In the genomic region with DNA sequence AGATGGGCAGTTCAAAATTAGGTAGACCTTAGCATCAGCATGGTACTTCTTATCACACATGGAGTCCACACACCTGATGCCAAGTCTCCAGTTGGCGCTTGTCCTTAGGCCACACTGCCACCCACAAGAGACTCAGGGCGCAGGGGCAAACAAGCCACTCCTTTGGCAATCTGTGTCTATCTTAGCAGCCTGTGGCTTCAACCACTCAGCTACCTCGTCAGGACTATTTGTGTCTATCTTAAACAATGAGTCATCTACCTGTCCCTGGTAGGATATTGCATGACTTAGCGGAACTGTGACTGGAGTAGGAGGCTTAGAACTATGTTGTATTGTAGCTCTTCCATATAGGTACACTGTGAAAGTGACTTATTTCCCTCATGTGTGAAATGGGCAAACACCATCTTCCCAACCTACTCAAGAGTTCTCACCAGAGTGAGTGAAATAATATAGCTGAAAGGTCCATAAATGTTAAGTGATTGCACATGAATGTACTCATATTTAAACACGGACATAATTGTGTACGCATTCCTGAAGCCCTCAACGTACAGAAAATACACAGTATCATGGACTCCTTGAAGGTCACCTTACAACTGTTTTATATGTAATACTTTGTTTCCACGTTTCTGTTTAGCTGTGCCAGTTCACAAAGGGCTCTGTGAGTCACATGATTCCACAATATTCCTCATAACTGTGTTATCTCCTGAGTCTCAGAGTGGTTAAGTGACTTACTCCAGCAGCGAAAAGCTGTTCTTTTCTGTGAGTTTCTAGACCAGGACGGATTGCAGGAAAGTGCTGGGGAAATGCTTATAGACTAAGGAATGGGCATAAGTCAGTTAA, we compare ENCODE assay signal across 1 cellular context.
TF ChIP-seq lines count a peak whose summit lies in the region.

No MANE protein-coding gene starts in this region.

TF ChIP-seq in K562, 482 proteins besides CTCF, POLR2A, EP300 and RAD21 (continued from another document and continues in another):
- TF ChIP-seq, protein P1, sequence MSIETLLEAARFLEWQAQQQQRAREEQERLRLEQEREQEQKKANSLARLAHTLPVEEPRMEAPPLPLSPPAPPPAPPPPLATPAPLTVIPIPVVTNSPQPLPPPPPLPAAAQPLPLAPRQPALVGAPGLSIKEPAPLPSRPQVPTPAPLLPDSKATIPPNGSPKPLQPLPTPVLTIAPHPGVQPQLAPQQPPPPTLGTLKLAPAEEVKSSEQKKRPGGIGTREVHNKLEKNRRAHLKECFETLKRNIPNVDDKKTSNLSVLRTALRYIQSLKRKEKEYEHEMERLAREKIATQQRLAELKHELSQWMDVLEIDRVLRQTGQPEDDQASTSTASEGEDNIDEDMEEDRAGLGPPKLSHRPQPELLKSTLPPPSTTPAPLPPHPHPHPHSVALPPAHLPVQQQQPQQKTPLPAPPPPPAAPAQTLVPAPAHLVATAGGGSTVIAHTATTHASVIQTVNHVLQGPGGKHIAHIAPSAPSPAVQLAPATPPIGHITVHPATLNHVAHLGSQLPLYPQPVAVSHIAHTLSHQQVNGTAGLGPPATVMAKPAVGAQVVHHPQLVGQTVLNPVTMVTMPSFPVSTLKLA (conservative IDR thresholded peaks at IDR 0.05): peak; percentile 42 to 49; a peak in 1 of 4 replicates
- TF ChIP-seq, protein P2, sequence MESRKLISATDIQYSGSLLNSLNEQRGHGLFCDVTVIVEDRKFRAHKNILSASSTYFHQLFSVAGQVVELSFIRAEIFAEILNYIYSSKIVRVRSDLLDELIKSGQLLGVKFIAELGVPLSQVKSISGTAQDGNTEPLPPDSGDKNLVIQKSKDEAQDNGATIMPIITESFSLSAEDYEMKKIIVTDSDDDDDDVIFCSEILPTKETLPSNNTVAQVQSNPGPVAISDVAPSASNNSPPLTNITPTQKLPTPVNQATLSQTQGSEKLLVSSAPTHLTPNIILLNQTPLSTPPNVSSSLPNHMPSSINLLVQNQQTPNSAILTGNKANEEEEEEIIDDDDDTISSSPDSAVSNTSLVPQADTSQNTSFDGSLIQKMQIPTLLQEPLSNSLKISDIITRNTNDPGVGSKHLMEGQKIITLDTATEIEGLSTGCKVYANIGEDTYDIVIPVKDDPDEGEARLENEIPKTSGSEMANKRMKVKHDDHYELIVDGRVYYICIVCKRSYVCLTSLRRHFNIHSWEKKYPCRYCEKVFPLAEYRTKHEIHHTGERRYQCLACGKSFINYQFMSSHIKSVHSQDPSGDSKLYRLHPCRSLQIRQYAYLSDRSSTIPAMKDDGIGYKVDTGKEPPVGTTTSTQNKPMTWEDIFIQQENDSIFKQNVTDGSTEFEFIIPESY (CRISPR knock-in tag; IDR thresholded peaks at IDR 0.05): 0 out of 2 replicates have a peak, but pooled peaks have one; percentile 25
- TF ChIP-seq ZNF785 (CRISPR knock-in tag; IDR thresholded peaks at IDR 0.05): no peak
- TF ChIP-seq, protein P3, sequence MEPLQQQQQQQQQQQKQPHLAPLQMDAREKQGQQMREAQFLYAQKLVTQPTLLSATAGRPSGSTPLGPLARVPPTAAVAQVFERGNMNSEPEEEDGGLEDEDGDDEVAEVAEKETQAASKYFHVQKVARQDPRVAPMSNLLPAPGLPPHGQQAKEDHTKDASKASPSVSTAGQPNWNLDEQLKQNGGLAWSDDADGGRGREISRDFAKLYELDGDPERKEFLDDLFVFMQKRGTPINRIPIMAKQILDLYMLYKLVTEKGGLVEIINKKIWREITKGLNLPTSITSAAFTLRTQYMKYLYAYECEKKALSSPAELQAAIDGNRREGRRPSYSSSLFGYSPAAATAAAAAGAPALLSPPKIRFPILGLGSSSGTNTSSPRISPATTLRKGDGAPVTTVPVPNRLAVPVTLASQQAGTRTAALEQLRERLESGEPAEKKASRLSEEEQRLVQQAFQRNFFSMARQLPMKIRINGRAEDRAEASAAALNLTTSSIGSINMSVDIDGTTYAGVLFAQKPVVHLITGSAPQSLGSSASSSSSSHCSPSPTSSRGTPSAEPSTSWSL (CRISPR knock-in tag; IDR thresholded peaks at IDR 0.05; ENCODE audit: borderline replicate concordance): no peak
- TF ChIP-seq SAFB2 (IDR thresholded peaks at IDR 0.05; ENCODE audit: borderline replicate concordance, low read depth, low read length, severe bottlenecking): no peak
- no peak for TF ChIP-seq ZNF12 (CRISPR knock-in tag; IDR thresholded peaks at IDR 0.05)
- no peak for TF ChIP-seq BRD4 (IDR thresholded peaks at IDR 0.05)
- TF ChIP-seq HDGF (IDR thresholded peaks at IDR 0.05): peak; percentile 62; the same call in 1 of the 2 replicates
- TF ChIP-seq ELF4 (CRISPR knock-in tag; IDR thresholded peaks at IDR 0.05): no peak
- TF ChIP-seq ZNF764 (CRISPR knock-in tag; IDR thresholded peaks at IDR 0.05; ENCODE audit: low read depth): no peak
- no peak for TF ChIP-seq CHCHD3 (CRISPR knock-in tag; IDR thresholded peaks at IDR 0.05)
- TF ChIP-seq WHSC1 (IDR thresholded peaks at IDR 0.05; ENCODE audit: low read length): no peak
- TF ChIP-seq SMARCC2 (IDR thresholded peaks at IDR 0.05; ENCODE audit: low read depth): peak; percentile 70
- no peak for TF ChIP-seq ZNF165 (CRISPR knock-in tag; IDR thresholded peaks at IDR 0.05; ENCODE audit: borderline replicate concordance)
- TF ChIP-seq BCL6 (CRISPR knock-in tag; IDR thresholded peaks at IDR 0.05): no peak
- no peak for TF ChIP-seq ZFP1 (CRISPR knock-in tag; IDR thresholded peaks at IDR 0.05)
- no peak for TF ChIP-seq SPI1 (IDR thresholded peaks at IDR 0.05; ENCODE audit: borderline replicate concordance, low read depth, low read length)
- TF ChIP-seq HNRNPH1 (optimal IDR thresholded peaks at IDR 0.05; ENCODE audit: low read depth, low read length): no peak
- TF ChIP-seq, protein P4, sequence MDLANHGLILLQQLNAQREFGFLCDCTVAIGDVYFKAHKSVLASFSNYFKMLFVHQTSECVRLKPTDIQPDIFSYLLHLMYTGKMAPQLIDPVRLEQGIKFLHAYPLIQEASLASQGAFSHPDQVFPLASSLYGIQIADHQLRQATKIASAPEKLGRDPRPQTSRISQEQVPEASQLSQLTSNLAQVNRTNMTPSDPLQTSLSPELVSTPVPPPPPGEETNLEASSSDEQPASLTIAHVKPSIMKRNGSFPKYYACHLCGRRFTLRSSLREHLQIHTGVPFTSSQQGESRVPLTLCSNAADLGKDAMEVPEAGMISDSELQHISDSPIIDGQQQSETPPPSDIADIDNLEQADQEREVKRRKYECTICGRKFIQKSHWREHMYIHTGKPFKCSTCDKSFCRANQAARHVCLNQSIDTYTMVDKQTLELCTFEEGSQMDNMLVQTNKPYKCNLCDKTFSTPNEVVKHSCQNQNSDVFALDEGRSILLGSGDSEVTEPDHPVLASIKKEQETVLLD (IDR thresholded peaks at IDR 0.05): peak; percentile 21; the same call in 1 of the 2 replicates
- no peak for TF ChIP-seq KAT2B (IDR thresholded peaks at IDR 0.05; ENCODE audit: low read depth, low read length)
- no peak for TF ChIP-seq XRCC4 (IDR thresholded peaks at IDR 0.05; ENCODE audit: extremely low read depth, insufficient read depth, insufficient read length)
- TF ChIP-seq ZNF408 (CRISPR knock-in tag; IDR thresholded peaks at IDR 0.05; ENCODE audit: low read depth): no peak
- TF ChIP-seq HMGN3 (IDR thresholded peaks at IDR 0.05; ENCODE audit: borderline replicate concordance, extremely low read depth, insufficient read length, low read depth, low read length): no peak
- TF ChIP-seq MTA2 (IDR thresholded peaks at IDR 0.05; ENCODE audit: low read depth): no peak
- TF ChIP-seq FOXM1 (IDR thresholded peaks at IDR 0.05; ENCODE audit: low read depth): no peak
- no peak for TF ChIP-seq FOXM1 (CRISPR knock-in tag; IDR thresholded peaks at IDR 0.05; ENCODE audit: low read depth)
- TF ChIP-seq MEIS2 (IDR thresholded peaks at IDR 0.05; ENCODE audit: partially characterized antibody): peak; percentile 56
- TF ChIP-seq ZNF140 (CRISPR knock-in tag; IDR thresholded peaks at IDR 0.05): no peak
- TF ChIP-seq FOXK2 (conservative IDR thresholded peaks at IDR 0.05 in 1 of 2, IDR thresholded peaks at IDR 0.05 in 1 of 2; ENCODE audit: low read depth in 2 of 2): no peak; a peak in 2 of 4 replicates
- TF ChIP-seq, protein P5, sequence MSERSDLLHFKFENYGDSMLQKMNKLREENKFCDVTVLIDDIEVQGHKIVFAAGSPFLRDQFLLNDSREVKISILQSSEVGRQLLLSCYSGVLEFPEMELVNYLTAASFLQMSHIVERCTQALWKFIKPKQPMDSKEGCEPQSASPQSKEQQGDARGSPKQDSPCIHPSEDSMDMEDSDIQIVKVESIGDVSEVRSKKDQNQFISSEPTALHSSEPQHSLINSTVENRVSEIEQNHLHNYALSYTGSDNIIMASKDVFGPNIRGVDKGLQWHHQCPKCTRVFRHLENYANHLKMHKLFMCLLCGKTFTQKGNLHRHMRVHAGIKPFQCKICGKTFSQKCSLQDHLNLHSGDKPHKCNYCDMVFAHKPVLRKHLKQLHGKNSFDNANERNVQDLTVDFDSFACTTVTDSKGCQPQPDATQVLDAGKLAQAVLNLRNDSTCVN (CRISPR knock-in tag; IDR thresholded peaks at IDR 0.05): no peak
- 0 out of 2 replicates have a peak, but pooled peaks have one; percentile 50 for TF ChIP-seq MEF2A (IDR thresholded peaks at IDR 0.05; ENCODE audit: control insufficient read depth, low read depth, low read length)
- TF ChIP-seq MECOM (CRISPR knock-in tag; IDR thresholded peaks at IDR 0.05): no peak
- no peak for TF ChIP-seq DACH1 (IDR thresholded peaks at IDR 0.05; ENCODE audit: partially characterized antibody)
- peak; percentile 97 for TF ChIP-seq ZEB2 (IDR thresholded peaks at IDR 0.05)
- TF ChIP-seq XRCC5 (IDR thresholded peaks at IDR 0.05; ENCODE audit: low read depth, low read length): no peak
- TF ChIP-seq KDM2B (CRISPR knock-in tag; IDR thresholded peaks at IDR 0.05): no peak
- TF ChIP-seq ZNF57 (CRISPR knock-in tag; IDR thresholded peaks at IDR 0.05): no peak
- TF ChIP-seq SMAD3 (CRISPR knock-in tag; conservative IDR thresholded peaks at IDR 0.05): no peak
- TF ChIP-seq, protein P6, sequence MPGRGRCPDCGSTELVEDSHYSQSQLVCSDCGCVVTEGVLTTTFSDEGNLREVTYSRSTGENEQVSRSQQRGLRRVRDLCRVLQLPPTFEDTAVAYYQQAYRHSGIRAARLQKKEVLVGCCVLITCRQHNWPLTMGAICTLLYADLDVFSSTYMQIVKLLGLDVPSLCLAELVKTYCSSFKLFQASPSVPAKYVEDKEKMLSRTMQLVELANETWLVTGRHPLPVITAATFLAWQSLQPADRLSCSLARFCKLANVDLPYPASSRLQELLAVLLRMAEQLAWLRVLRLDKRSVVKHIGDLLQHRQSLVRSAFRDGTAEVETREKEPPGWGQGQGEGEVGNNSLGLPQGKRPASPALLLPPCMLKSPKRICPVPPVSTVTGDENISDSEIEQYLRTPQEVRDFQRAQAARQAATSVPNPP (IDR thresholded peaks at IDR 0.05; ENCODE audit: borderline replicate concordance, insufficient read depth, insufficient read length): no peak
- no peak for TF ChIP-seq ETS2 (tag; IDR thresholded peaks at IDR 0.05; ENCODE audit: borderline replicate concordance, poor library complexity, severe bottlenecking)
- no peak for TF ChIP-seq PTRF (tag; IDR thresholded peaks at IDR 0.05)
- TF ChIP-seq COPS2 (conservative IDR thresholded peaks at IDR 0.05): no peak
- TF ChIP-seq, protein P7, sequence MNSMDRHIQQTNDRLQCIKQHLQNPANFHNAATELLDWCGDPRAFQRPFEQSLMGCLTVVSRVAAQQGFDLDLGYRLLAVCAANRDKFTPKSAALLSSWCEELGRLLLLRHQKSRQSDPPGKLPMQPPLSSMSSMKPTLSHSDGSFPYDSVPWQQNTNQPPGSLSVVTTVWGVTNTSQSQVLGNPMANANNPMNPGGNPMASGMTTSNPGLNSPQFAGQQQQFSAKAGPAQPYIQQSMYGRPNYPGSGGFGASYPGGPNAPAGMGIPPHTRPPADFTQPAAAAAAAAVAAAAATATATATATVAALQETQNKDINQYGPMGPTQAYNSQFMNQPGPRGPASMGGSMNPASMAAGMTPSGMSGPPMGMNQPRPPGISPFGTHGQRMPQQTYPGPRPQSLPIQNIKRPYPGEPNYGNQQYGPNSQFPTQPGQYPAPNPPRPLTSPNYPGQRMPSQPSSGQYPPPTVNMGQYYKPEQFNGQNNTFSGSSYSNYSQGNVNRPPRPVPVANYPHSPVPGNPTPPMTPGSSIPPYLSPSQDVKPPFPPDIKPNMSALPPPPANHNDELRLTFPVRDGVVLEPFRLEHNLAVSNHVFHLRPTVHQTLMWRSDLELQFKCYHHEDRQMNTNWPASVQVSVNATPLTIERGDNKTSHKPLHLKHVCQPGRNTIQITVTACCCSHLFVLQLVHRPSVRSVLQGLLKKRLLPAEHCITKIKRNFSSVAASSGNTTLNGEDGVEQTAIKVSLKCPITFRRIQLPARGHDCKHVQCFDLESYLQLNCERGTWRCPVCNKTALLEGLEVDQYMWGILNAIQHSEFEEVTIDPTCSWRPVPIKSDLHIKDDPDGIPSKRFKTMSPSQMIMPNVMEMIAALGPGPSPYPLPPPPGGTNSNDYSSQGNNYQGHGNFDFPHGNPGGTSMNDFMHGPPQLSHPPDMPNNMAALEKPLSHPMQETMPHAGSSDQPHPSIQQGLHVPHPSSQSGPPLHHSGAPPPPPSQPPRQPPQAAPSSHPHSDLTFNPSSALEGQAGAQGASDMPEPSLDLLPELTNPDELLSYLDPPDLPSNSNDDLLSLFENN (IDR thresholded peaks at IDR 0.05; ENCODE audit: low read depth in 2 of 2, low read length in 2 of 2): no peak
- TF ChIP-seq, protein P8, sequence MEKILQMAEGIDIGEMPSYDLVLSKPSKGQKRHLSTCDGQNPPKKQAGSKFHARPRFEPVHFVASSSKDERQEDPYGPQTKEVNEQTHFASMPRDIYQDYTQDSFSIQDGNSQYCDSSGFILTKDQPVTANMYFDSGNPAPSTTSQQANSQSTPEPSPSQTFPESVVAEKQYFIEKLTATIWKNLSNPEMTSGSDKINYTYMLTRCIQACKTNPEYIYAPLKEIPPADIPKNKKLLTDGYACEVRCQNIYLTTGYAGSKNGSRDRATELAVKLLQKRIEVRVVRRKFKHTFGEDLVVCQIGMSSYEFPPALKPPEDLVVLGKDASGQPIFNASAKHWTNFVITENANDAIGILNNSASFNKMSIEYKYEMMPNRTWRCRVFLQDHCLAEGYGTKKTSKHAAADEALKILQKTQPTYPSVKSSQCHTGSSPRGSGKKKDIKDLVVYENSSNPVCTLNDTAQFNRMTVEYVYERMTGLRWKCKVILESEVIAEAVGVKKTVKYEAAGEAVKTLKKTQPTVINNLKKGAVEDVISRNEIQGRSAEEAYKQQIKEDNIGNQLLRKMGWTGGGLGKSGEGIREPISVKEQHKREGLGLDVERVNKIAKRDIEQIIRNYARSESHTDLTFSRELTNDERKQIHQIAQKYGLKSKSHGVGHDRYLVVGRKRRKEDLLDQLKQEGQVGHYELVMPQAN (IDR thresholded peaks at IDR 0.05; ENCODE audit: borderline replicate concordance): peak; percentile 14; the same call in 1 of the 2 replicates
- TF ChIP-seq KLF6 (CRISPR knock-in tag; IDR thresholded peaks at IDR 0.05; ENCODE audit: borderline replicate concordance): no peak
- no peak for TF ChIP-seq SIN3B (IDR thresholded peaks at IDR 0.05; ENCODE audit: low read depth)
- peak; percentile 85; the same call in 1 of the 2 replicates for TF ChIP-seq CTBP1 (IDR thresholded peaks at IDR 0.05; ENCODE audit: borderline replicate concordance)
